ENCODE assay signal across 8 cellular contexts in the genomic region with DNA sequence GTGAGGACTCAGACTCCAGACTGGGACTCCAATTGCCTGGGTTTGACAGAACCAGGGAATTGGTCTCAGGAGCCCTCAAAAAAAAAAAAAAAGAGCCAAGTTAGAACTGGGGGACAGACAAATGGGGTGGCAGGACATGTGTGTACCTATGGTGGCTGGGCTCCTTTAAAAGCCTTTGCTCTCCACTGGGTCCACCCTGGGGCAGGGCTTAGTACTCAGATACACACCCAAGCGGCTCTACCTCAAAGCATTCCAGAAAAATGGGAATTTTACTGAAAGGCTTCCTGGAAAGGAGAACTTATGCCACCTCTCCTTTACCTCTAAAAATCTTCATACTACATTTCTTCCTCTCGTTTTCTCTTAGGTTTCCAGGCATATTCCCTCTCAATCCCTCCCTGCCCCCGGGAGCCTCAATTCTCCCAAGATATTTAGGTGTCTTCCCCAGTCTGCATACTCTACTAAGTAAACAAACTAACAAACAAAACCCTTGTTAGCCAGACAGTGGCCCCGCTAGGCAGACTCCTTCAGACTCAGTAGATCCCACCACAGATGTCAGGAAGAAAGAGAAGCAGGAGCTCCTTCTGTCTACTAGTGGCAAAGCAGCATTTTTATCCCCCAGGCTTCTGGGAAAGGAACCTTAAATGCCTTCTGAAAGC. TPM values are rescaled to one million over a fixed set of nuclear protein-coding genes. Genes with fewer than 3 reads are reported as not detected.
A peak's percentile ranks its signal among the peaks of the same experiment; 100 is the strongest.
DNase-seq lines count a peak whose midpoint lies in the region; ATAC-seq and TF ChIP-seq lines count a peak whose summit lies in the region.

No MANE protein-coding gene starts in this region.

- H4K20me1 ChIP-seq in OCI-LY3 (ENCODE audit: insufficient read depth, low read length) (no peaks in the 10 kb centered on the region), osteoblast (ENCODE audit: insufficient read depth, low read length) (peaks cover 16% of the 10 kb centered on the region)

- TF ChIP-seq CTCF in CD4-positive, alpha-beta T cell (IDR thresholded peaks at IDR 0.05), result no peak
- no peak for TF ChIP-seq CTCF in OCI-LY3 (IDR thresholded peaks at IDR 0.05; ENCODE audit: low read depth, low read length)
- no peak for TF ChIP-seq CTCF in osteoblast (IDR thresholded peaks at IDR 0.05; ENCODE audit: extremely low read depth, low read depth, low read length)

- peak overlapping the region; percentile 94 for H3K4me2 ChIP-seq in OCI-LY3 (ENCODE audit: low read length)
- peak overlapping the region; percentile 94 for H3K4me2 ChIP-seq in osteoblast (ENCODE audit: insufficient read depth, low read length)

- POLR2A ChIA-PET in CD4-positive, alpha-beta T cell (lab: Charles Lee), result interaction anchor here (0.7 to 4.2 kb wide), 11 partner anchors 10 to 443 kb away, joined by 3 to 46 read pairs (median 7); partner anchors contain the start of genes CEP164, PAFAH1B2, SIDT2 and ZPR1

- peaks cover 69% of the 10 kb centered on the region for H3K4me1 Mint-ChIP-seq in CD4-positive, alpha-beta T cell (ENCODE audit: low read depth)

- peaks cover 78% of the 10 kb centered on the region for H3K36me3 Mint-ChIP-seq in CD4-positive, alpha-beta T cell (ENCODE audit: low read depth)

- H3K9me3 Mint-ChIP-seq in CD4-positive, alpha-beta T cell, result no peaks in the 10 kb centered on the region

- peak overlapping the region; percentile 90 for H3K27ac Mint-ChIP-seq in CD4-positive, alpha-beta T cell

- CTCF ChIA-PET in CD4-positive, alpha-beta T cell (lab: Charles Lee), result interaction anchor here (0.6 to 1.1 kb wide), 2 partner anchors 49 to 85 kb away, joined by 3 read pairs; partner anchors contain the start of gene BACE1

- H3K4me3 ChIP-seq in OCI-LY3 (ENCODE audit: low read length), result peak overlapping the region; percentile 97
- H3K4me3 ChIP-seq in osteoblast (ENCODE audit: insufficient read depth, low read length), result peak overlapping the region; percentile 94

- H3K9me3 ChIP-seq in CD4-positive, alpha-beta T cell (ENCODE audit: control insufficient read depth, low read length), result no peaks in the 10 kb centered on the region
- no peaks in the 10 kb centered on the region for H3K9me3 ChIP-seq in OCI-LY3 (ENCODE audit: insufficient read depth, low read length)
- H3K9me3 ChIP-seq in osteoblast (ENCODE audit: low read depth, low read length), result no peaks in the 10 kb centered on the region

- H3K9ac ChIP-seq in OCI-LY3 (ENCODE audit: low read length), result peak overlapping the region; percentile 70

- no peaks in the 10 kb centered on the region for H3K27me3 ChIP-seq in CD4-positive, alpha-beta T cell (ENCODE audit: control insufficient read depth, insufficient read depth, low read length)
- H3K27me3 ChIP-seq in OCI-LY3 (ENCODE audit: low read depth, low read length) (no peaks in the 10 kb centered on the region), osteoblast (ENCODE audit: insufficient read depth, low read length) (no peaks in the 10 kb centered on the region)

- H3K4me1 ChIP-seq in OCI-LY3 (ENCODE audit: low read length) (peaks cover 26% of the 10 kb centered on the region), osteoblast (ENCODE audit: insufficient read depth, low read length) (peaks cover 33% of the 10 kb centered on the region)

- ATAC-seq in CD4-positive, alpha-beta T cell (ENCODE audit: poor library complexity), result no peak
- no peak for ATAC-seq in HG03342 (IDR thresholded peaks at IDR 0.05; ENCODE audit: unreplicated experiment)

- peaks cover 21% of the 10 kb centered on the region for H3K36me3 ChIP-seq in OCI-LY3 (replicated peaks; ENCODE audit: low read depth, low read length)
- H3K36me3 ChIP-seq in osteoblast (ENCODE audit: insufficient read depth, low read length), result peaks cover 33% of the 10 kb centered on the region

- no peak for DNase-seq in CD4-positive, alpha-beta T cell
- DNase-seq in epithelial cell of prostate (ENCODE audit: low read depth, low spot score) (no peak), osteoblast (ENCODE audit: insufficient read length, low spot score, missing footprints) (peak; percentile 89), cerebellum (ENCODE audit: low spot score) (no peak), SKM-1 treated with dmso at 0.1 percent for 144 hours (lab: John Stamatoyannopoulos, UW; ENCODE audit: unreplicated experiment) (no peak), SKM-1 (lab: John Stamatoyannopoulos, UW; ENCODE audit: unreplicated experiment) (no peak)

- H3K79me2 ChIP-seq in OCI-LY3 (ENCODE audit: low read length) (peaks cover 44% of the 10 kb centered on the region), osteoblast (ENCODE audit: insufficient read depth, low read length) (peaks cover 60% of the 10 kb centered on the region)

- peak overlapping the region; percentile 95 for H3K4me3 Mint-ChIP-seq in CD4-positive, alpha-beta T cell

- H3K27me3 Mint-ChIP-seq in CD4-positive, alpha-beta T cell, result no peaks in the 10 kb centered on the region

- intact Hi-C loops in CD4-positive, alpha-beta T cell (cut with DNase I, micrococcal nuclease), result loop anchor here (5.0 to 10.0 kb wide), 4 partner anchors 96 to 1344 kb away; partner anchors contain the start of genes ARCN1 (in 1 of the 2), BUD13 (in 1 of the 2), CEP164 (in 1 of the 2) and ZPR1 (in 1 of the 2)

- H2AFZ ChIP-seq in OCI-LY3 (ENCODE audit: low read depth, low read length) (0 out of 2 replicates have a peak overlapping the region, but pooled peaks have one; percentile 22), osteoblast (ENCODE audit: low read length) (peak overlapping the region; percentile 46)

- H3K27ac ChIP-seq in CD4-positive, alpha-beta T cell (ENCODE audit: low read depth, low read length), result peak overlapping the region; percentile 91
- H3K27ac ChIP-seq in OCI-LY3 (ENCODE audit: low read length), result peak overlapping the region; percentile 76
- H3K27ac ChIP-seq in epithelial cell of prostate, result peak overlapping the region; percentile 80
- H3K27ac ChIP-seq in osteoblast (ENCODE audit: low read depth, low read length), result peak overlapping the region; percentile 78

RNA-seq across cellular contexts. Expression of gene PCSK7, which starts 0.8 kb away (rescaled TPM):
- 100 to 1,000 TPM; 229 to 247 TPM for total RNA-seq in CD4-positive, alpha-beta T cell
- 44.5 and 51.9 TPM in 2 replicates for total RNA-seq in osteoblast
- 35.7 TPM for total RNA-seq in cerebellum

RNA-seq across cellular contexts. Expression of gene RNF214, which starts 1.4 kb away (rescaled TPM):
- 10 to 100 TPM; 12.9 to 15.8 TPM for total RNA-seq in CD4-positive, alpha-beta T cell
- total RNA-seq in osteoblast (13.4 and 14.7 TPM in 2 replicates), cerebellum (26.3 TPM)

RNA-seq across cellular contexts. Expression of gene TAGLN, which starts 31.9 kb away (rescaled TPM):
- total RNA-seq in CD4-positive, alpha-beta T cell, result 1 to 10 TPM; 8.4 to 9.5 TPM
- total RNA-seq in osteoblast, result 3,614 and 3,853 TPM in 2 replicates
- 9.5 TPM for total RNA-seq in cerebellum

RNA-seq across cellular contexts. Expression of gene SIDT2, which starts 52.6 kb away (rescaled TPM):
- total RNA-seq in CD4-positive, alpha-beta T cell, result 100 to 1,000 TPM; 197 to 200 TPM
- total RNA-seq in osteoblast (27.5 and 35.7 TPM in 2 replicates), cerebellum (19.6 TPM)

Comparison
In these comparisons a context has a peak if more than half of its experiments do, and no peak if none do; other contexts are left out.
1. RNA of gene TAGLN, which starts 31.9 kb away (total RNA-seq): 3,614 to 3,853 TPM in osteoblast; 9.5 TPM in cerebellum (single experiment) and 8.4 to 9.5 TPM in CD4-positive, alpha-beta T cell; every median in the first group is over 100 times any median in the second.
2. Peak in every context shown above with its lines, with median percentiles within 50 percentile points of each other: H3K27ac ChIP-seq.